ENCODE assay signal across 18 cellular contexts in genomic region chr6:34004706-34005105, GRCh38.
"Had no signal": no experiment of that assay in that cellular context is flagged by ENCODE, and none has a peak within 500 bp of the region (broad histone marks: within the 10 kb centered on the region; RNA-seq: fewer than 3 reads in every experiment).

No MANE protein-coding gene starts in this region.

- DNase-seq: activated CD4-positive, alpha-beta memory T cell treated with anti-CD3 and anti-CD28 coated beads, Interleukin-2, amount 10 ng/mL, durations not matched to agents 7 days and 5 days; activated CD4-positive, alpha-beta T cell treated with anti-CD3 and anti-CD28 coated beads, Interleukin-2, amount 10 ng/mL, durations not matched to agents 24 days and 14 days; activated effector memory CD4-positive, alpha-beta T cell treated with Interleukin-2 at 50 U/mL for 16 hours; activated naive CD4-positive, alpha-beta T cell treated with anti-CD3 and anti-CD28 coated beads for 36 hours; activated naive CD8-positive, alpha-beta T cell treated with anti-CD3 and anti-CD28 coated beads, Interleukin-2, amount 10 ng/mL, durations not matched to agents 7 days and 5 days; activated T-cell treated with anti-CD3 and anti-CD28 coated beads, Interleukin-2, amount 50 U/mL, for 72 hours; amniotic stem cell; heart left ventricle; islet precursor cell; lower lobe of right lung; naive thymus-derived CD4-positive, alpha-beta T cell; retina; sigmoid colon; stimulated activated CD4-positive, alpha-beta T cell treated with anti-CD3 and anti-CD28 coated beads, Interleukin-2, amount 100 ng/mL, for 48 hours; stimulated activated CD8-positive, alpha-beta memory T cell treated with anti-CD3 and anti-CD28 coated beads, Interleukin-4, amount 100 ng/mL, for 48 hours; stimulated activated naive B cell treated with anti-CD40 and anti-IgM and Interleukin-4, amounts not matched to agents 10 μg/mL and 1 μg/mL and 100 μg/mL, for 72 hours; T1000; upper lobe of left lung had no signal
